In the genomic region with DNA sequence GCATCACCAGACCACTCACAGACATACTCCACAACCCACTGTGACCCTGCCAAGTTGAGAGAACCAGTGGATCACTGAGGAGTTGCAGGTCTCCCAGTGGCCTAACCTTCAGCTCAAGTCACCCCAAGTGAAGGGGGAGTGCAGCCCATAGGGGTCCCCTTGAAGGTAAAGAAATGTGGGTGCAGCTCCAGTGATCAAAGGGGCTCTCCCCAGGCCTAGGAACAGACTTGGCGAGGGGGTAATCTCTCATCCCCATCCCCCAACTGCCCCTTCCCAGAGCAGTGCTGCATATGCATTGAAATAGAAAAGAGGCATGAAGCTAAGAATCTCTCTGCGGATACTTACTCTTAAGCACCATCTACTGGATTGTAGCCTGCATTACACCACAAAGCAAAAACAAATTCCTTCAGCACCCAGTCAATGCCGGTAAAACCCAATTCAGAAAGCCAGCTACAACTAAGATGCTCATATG, we compare ENCODE assay signal across 8 cellular contexts. TPM values are rescaled to one million over a fixed set of nuclear protein-coding genes. Genes with fewer than 3 reads are reported as not detected.
A peak's percentile ranks its signal among the peaks of the same experiment; 100 is the strongest.
DNase-seq lines count a peak whose midpoint lies in the region; ATAC-seq and TF ChIP-seq lines count a peak whose summit lies in the region.

No MANE protein-coding gene starts in this region.

- ATAC-seq in activated T-cell treated with anti-CD3 and anti-CD28 coated beads, Interleukin-2, amount 50 U/mL, for 4 hours, result peak; percentile 21 to 37
- peak; percentile 69 for ATAC-seq in HG02798 (IDR thresholded peaks at IDR 0.05; ENCODE audit: poor library complexity, unreplicated experiment)
- peak; percentile 54 for ATAC-seq in PC-3

- no peak overlapping the region for H3K27ac Mint-ChIP-seq in activated T-cell treated with anti-CD3 and anti-CD28 coated beads, Interleukin-2, amount 50 U/mL, for 24 hours
- no peak overlapping the region for H3K27ac Mint-ChIP-seq in progenitor cell of endocrine pancreas

- no peaks in the 10 kb centered on the region for H3K4me1 Mint-ChIP-seq in activated T-cell treated with anti-CD3 and anti-CD28 coated beads, Interleukin-2, amount 50 U/mL, for 4 hours (ENCODE audit: low read depth)
- H3K4me1 Mint-ChIP-seq in activated T-cell treated with anti-CD3 and anti-CD28 coated beads, Interleukin-2, amount 50 U/mL, for 24 hours (ENCODE audit: low read depth), result peaks cover 1% of the 10 kb centered on the region
- H3K4me1 Mint-ChIP-seq in progenitor cell of endocrine pancreas (ENCODE audit: low read depth), result no peaks in the 10 kb centered on the region

- H3K27me3 ChIP-seq in PC-3 (ENCODE audit: low read length), result no peaks in the 10 kb centered on the region
- H3K27me3 ChIP-seq in esophagus squamous epithelium, result no peaks in the 10 kb centered on the region

- DNase-seq in activated T-cell treated with anti-CD3 and anti-CD28 coated beads, Interleukin-2, amount 50 U/mL, for 4 hours, result no peak
- DNase-seq in activated T-cell treated with anti-CD3 and anti-CD28 coated beads, Interleukin-2, amount 50 U/mL, for 24 hours, result no peak
- DNase-seq in PC-3 (peak; percentile 50), esophagus squamous epithelium (lab: John Stamatoyannopoulos, UW) (no peak), progenitor cell of endocrine pancreas (ENCODE audit: low spot score, unreplicated experiment) (no peak), NCI-H226 (no peak), middle frontal gyrus (ENCODE audit: extremely low spot score, low spot score) (no peak)

- H3K4me3 ChIP-seq in PC-3 (ENCODE audit: low read length), result no peak overlapping the region
- no peak overlapping the region for H3K4me3 ChIP-seq in esophagus squamous epithelium

- no peaks in the 10 kb centered on the region for H3K27me3 Mint-ChIP-seq in activated T-cell treated with anti-CD3 and anti-CD28 coated beads, Interleukin-2, amount 50 U/mL, for 4 hours (ENCODE audit: low read depth)
- H3K27me3 Mint-ChIP-seq in activated T-cell treated with anti-CD3 and anti-CD28 coated beads, Interleukin-2, amount 50 U/mL, for 24 hours, result peaks cover 35% of the 10 kb centered on the region
- no peaks in the 10 kb centered on the region for H3K27me3 Mint-ChIP-seq in progenitor cell of endocrine pancreas

- H3K9ac ChIP-seq in PC-3 (ENCODE audit: low read length), result no peak overlapping the region

- H3K4me1 ChIP-seq in PC-3 (ENCODE audit: insufficient read depth, low read length) (no peaks in the 10 kb centered on the region), esophagus squamous epithelium (no peaks in the 10 kb centered on the region)

- no peaks in the 10 kb centered on the region for H4K20me1 ChIP-seq in PC-3 (ENCODE audit: low read length)

- POLR2A ChIA-PET in PC-3 (lab: Charles Lee; ENCODE audit: unreplicated experiment), result no interaction called here

- no peak overlapping the region for H2AFZ ChIP-seq in PC-3 (ENCODE audit: low read length)

- intact Hi-C loops in PC-3 (cut with micrococcal nuclease), result loop anchor here (1.0 to 2.0 kb wide), 2 partner anchors 28 to 175 kb away; a partner anchor contains a TSS
- intact Hi-C loops in esophagus squamous epithelium (cut with DNase I), result no loop called here

- TF ChIP-seq POLR2A in esophagus squamous epithelium (IDR thresholded peaks at IDR 0.05), result no peak

- CTCF ChIA-PET in PC-3 (lab: Charles Lee), result interaction anchor here (0.6 to 1.8 kb wide), 2 partner anchors 176 to 1566 kb away, joined by 4 to 8 read pairs; no protein-coding TSS in a partner anchor

- H3K79me2 ChIP-seq in PC-3 (ENCODE audit: low read length), result no peaks in the 10 kb centered on the region

- no peaks in the 10 kb centered on the region for H3K9me3 Mint-ChIP-seq in activated T-cell treated with anti-CD3 and anti-CD28 coated beads, Interleukin-2, amount 50 U/mL, for 4 hours
- no peaks in the 10 kb centered on the region for H3K9me3 Mint-ChIP-seq in activated T-cell treated with anti-CD3 and anti-CD28 coated beads, Interleukin-2, amount 50 U/mL, for 24 hours
- peaks cover 13% of the 10 kb centered on the region for H3K9me3 Mint-ChIP-seq in progenitor cell of endocrine pancreas (ENCODE audit: low read depth)

- H3K36me3 ChIP-seq in PC-3 (ENCODE audit: low read depth, low read length) (no peaks in the 10 kb centered on the region), esophagus squamous epithelium (no peaks in the 10 kb centered on the region)

- H3K36me3 Mint-ChIP-seq in activated T-cell treated with anti-CD3 and anti-CD28 coated beads, Interleukin-2, amount 50 U/mL, for 4 hours (ENCODE audit: insufficient read depth), result no peaks in the 10 kb centered on the region
- H3K36me3 Mint-ChIP-seq in activated T-cell treated with anti-CD3 and anti-CD28 coated beads, Interleukin-2, amount 50 U/mL, for 24 hours (ENCODE audit: low read depth), result no peaks in the 10 kb centered on the region
- no peaks in the 10 kb centered on the region for H3K36me3 Mint-ChIP-seq in progenitor cell of endocrine pancreas (ENCODE audit: insufficient read depth)

- no peaks in the 10 kb centered on the region for H3F3A ChIP-seq in PC-3 (ENCODE audit: low read length, unreplicated experiment)

- H3K9me2 ChIP-seq in PC-3 (replicated peaks; ENCODE audit: low read length), result no peaks in the 10 kb centered on the region

- BruUV-seq in PC-3 (replicated peaks; lab: Mats Ljungman, UMichigan), result no TSS peak

- peak; percentile 61 for TF ChIP-seq CTCF in PC-3 (conservative IDR thresholded peaks at IDR 0.05; ENCODE audit: low read depth, low read length)
- peak in 4 of 6 experiments; percentile 18 to 48 (median 40) for TF ChIP-seq CTCF in esophagus squamous epithelium (IDR thresholded peaks at IDR 0.05)
- peak; percentile 43 for TF ChIP-seq CTCF in progenitor cell of endocrine pancreas (IDR thresholded peaks at IDR 0.05; ENCODE audit: unreplicated experiment)

- no peak overlapping the region for H3K4me3 Mint-ChIP-seq in activated T-cell treated with anti-CD3 and anti-CD28 coated beads, Interleukin-2, amount 50 U/mL, for 4 hours
- H3K4me3 Mint-ChIP-seq in activated T-cell treated with anti-CD3 and anti-CD28 coated beads, Interleukin-2, amount 50 U/mL, for 24 hours, result no peak overlapping the region
- no peak overlapping the region for H3K4me3 Mint-ChIP-seq in progenitor cell of endocrine pancreas (ENCODE audit: low read depth)

- H3K27ac ChIP-seq in PC-3 (ENCODE audit: low read length) (no peak overlapping the region), esophagus squamous epithelium (no peak overlapping the region)

- no peak overlapping the region for H3K4me2 ChIP-seq in PC-3 (ENCODE audit: low read length)

- no peaks in the 10 kb centered on the region for H3K9me3 ChIP-seq in PC-3 (ENCODE audit: low read length)
- H3K9me3 ChIP-seq in esophagus squamous epithelium, result no peaks in the 10 kb centered on the region

- WGBS in esophagus squamous epithelium, 2 donors, result 10% methylated on average over 3 of the region's 3 CpGs; no CpG with 5 or more reads in 1 of the 2 donors

RNA-seq across cellular contexts. Expression of a gene that starts 27.0 kb away (rescaled TPM):
- 1 to 10 TPM; 2.0 to 3.0 (median 2.3) TPM for total RNA-seq in activated T-cell treated with anti-CD3 and anti-CD28 coated beads, Interleukin-2, amount 50 U/mL, for 4 hours
- total RNA-seq in PC-3 (2014; rRNA removed) (1.7 and 2.8 TPM in 2 replicates), esophagus squamous epithelium (1 to 10 TPM in 1 of 4 donors, under 1 TPM in 3; 0.44 to 1.1 (median 0.94) TPM), progenitor cell of endocrine pancreas (9.6 and 10.9 TPM in 2 replicates)
